Comparison of ENCODE assay signal across 23 cellular contexts in genomic region chr17:4631431-4631830, GRCh38. TPM values are rescaled to one million over a fixed set of nuclear protein-coding genes. Genes with fewer than 3 reads are reported as not detected.
DNase-seq lines count a peak whose midpoint lies in the region; ATAC-seq, FAIRE-seq and TF ChIP-seq lines count a peak whose summit lies in the region.
"Had no signal": no experiment of that assay in that cellular context is flagged by ENCODE, and none has a peak within 500 bp of the region (broad histone marks: within the 10 kb centered on the region; RNA-seq: fewer than 3 reads in every experiment).

No MANE protein-coding gene starts in this region.

- CTCF ChIA-PET in H1 (lab: Charles Lee; ENCODE audit: partially characterized antibody): interaction anchor here (0.8 to 4.9 kb wide), 7 partner anchors 9 to 257 kb away, joined by 3 to 49 read pairs (median 6); partner anchors contain the start of genes ALOX15 and GGT6

- H2BK5ac ChIP-seq in H1 (ENCODE audit: low read depth, low read length): no peak overlapping the region; the same call in 1 of the 2 replicates

- H2BK20ac ChIP-seq in H1 (ENCODE audit: low read length): no peak overlapping the region

- POLR2A ChIA-PET in H1 (lab: Charles Lee; ENCODE audit: partially characterized antibody): interaction anchor here (0.8 to 2.0 kb wide), 2 partner anchors 55 to 84 kb away, joined by 3 to 5 read pairs; no protein-coding TSS in a partner anchor

- no peak overlapping the region for H3K23ac ChIP-seq in H1 (ENCODE audit: insufficient read length)

- DNase-seq in GM23338 (ENCODE audit: low spot score) (no peak), H1 (ENCODE audit: low read depth in 1 of 2, low spot score in 2 of 2) (no peak), posterior vena cava (ENCODE audit: low spot score) (peak; percentile 60), KBM-7 (no peak)
- DNase-seq: ACHN; BE2C; Caco-2; CD4-positive, alpha-beta T cell; GDM1; HFFc6 had no signal

- H2BK15ac ChIP-seq in H1 (ENCODE audit: low read length): peak overlapping the region; percentile 81; the same call in 1 of the 2 replicates

- H3K18ac ChIP-seq in H1 (ENCODE audit: extremely low read depth, low read length): peak overlapping the region; percentile 71

- intact Hi-C loops in posterior vena cava (cut with DNase I): no loop called here

- TF ChIP-seq RAD21 in H1 (IDR thresholded peaks at IDR 0.05 in 1 of 2, conservative IDR thresholded peaks at IDR 0.05 in 1 of 2; ENCODE audit: low read depth in 2 of 2, low read length in 2 of 2): no peak

- H3K27ac Mint-ChIP-seq in GM23338: no peak overlapping the region
- H3K27ac Mint-ChIP-seq: CD4-positive, alpha-beta T cell; HFFc6 had no signal

- no peak overlapping the region for H3K56ac ChIP-seq in H1 (replicated peaks; ENCODE audit: insufficient read length, low read depth, low read length)

- no peaks in the 10 kb centered on the region for H3K9me2 ChIP-seq in GM23338 (ENCODE audit: insufficient read depth)

- H3K4me3 Mint-ChIP-seq in GM23338: no peak overlapping the region
- H3K4me3 Mint-ChIP-seq: CD4-positive, alpha-beta T cell; HFFc6 had no signal

- H4K20me1 ChIP-seq in GM23338 (replicated peaks; ENCODE audit: insufficient read depth) (no peaks in the 10 kb centered on the region), H1 (replicated peaks in 1 of 2; ENCODE audit: control insufficient read depth in 1 of 2, insufficient read depth in 2 of 2, low read length in 2 of 2) (no peaks in the 10 kb centered on the region)

- H4K5ac ChIP-seq in H1 (ENCODE audit: insufficient read length, low read depth, low read length): no peak overlapping the region

- peaks cover 3% of the 10 kb centered on the region; the same call in 1 of the 2 replicates for H3F3A ChIP-seq in GM23338 (replicated peaks; ENCODE audit: low read depth)

- ATAC-seq in GM23338 (no peak), HG02970 (IDR thresholded peaks at IDR 0.05; ENCODE audit: low FRiP score, unreplicated experiment) (no peak), GM21447 (IDR thresholded peaks at IDR 0.05; ENCODE audit: unreplicated experiment) (no peak), HG02973 (IDR thresholded peaks at IDR 0.05; ENCODE audit: unreplicated experiment) (no peak)
- ATAC-seq: HCT116 had no signal

- no peak overlapping the region for H3K14ac ChIP-seq in H1 (ENCODE audit: insufficient read length)

- peaks cover 34% of the 10 kb centered on the region for H3K4me1 Mint-ChIP-seq in GM23338

- no peaks in the 10 kb centered on the region; the same call in 2 of the 3 replicates for H3K36me3 Mint-ChIP-seq in GM23338 (ENCODE audit: low read depth)

- no peak for TF ChIP-seq EP300 in H1 (IDR thresholded peaks at IDR 0.05; ENCODE audit: borderline replicate concordance in 1 of 2, low read depth in 2 of 2, low read length in 2 of 2)

- H3K79me2 ChIP-seq in GM23338 (replicated peaks; ENCODE audit: insufficient read depth) (no peaks in the 10 kb centered on the region), H1 (ENCODE audit: control insufficient read depth in 1 of 2, insufficient read depth in 2 of 2, low read length in 2 of 2) (no peaks in the 10 kb centered on the region)

- no peaks in the 10 kb centered on the region for H3K79me1 ChIP-seq in H1 (ENCODE audit: low read depth, low read length)

- no peaks in the 10 kb centered on the region for H3K9me3 ChIP-seq in H1 (ENCODE audit: insufficient read depth in 2 of 2, low read depth in 1 of 2, low read length in 1 of 2)
- H3K9me3 ChIP-seq: BE2C, Caco-2 had no signal

- H2AK5ac ChIP-seq in H1 (ENCODE audit: low read depth, low read length): peak overlapping the region; percentile 93; the same call in 1 of the 2 replicates

- WGBS in H1 (ENCODE audit: extremely low coverage in 1 of 2, insufficient coverage in 1 of 2, insufficient read length in 1 of 2, insufficient replicate concordance in 2 of 2, low coverage in 1 of 2, low lambda C conversion rate in 2 of 2, missing lambda C conversion rate in 1 of 2), 2 experiments: 86% methylated on average over 6 of the region's 8 CpGs; no CpG with 5 or more reads in 1 of the 2 experiments

- peak overlapping the region; percentile 44 for H2BK120ac ChIP-seq in H1 (replicated peaks; ENCODE audit: low read depth, low read length)

- no peak for TF ChIP-seq POLR2A in H1 (IDR thresholded peaks at IDR 0.05; ENCODE audit: control extremely low read depth in 1 of 2, low read depth in 2 of 2, low read length in 2 of 2)

- no peaks in the 10 kb centered on the region; the same call in 2 of the 3 replicates for H3K9me3 Mint-ChIP-seq in GM23338
- H3K9me3 Mint-ChIP-seq: CD4-positive, alpha-beta T cell; HFFc6 had no signal

- peaks cover 15% of the 10 kb centered on the region for H3K27me3 Mint-ChIP-seq in GM23338 (ENCODE audit: insufficient read depth, low read depth, poor library complexity)

- H2AFZ ChIP-seq in GM23338 (peak overlapping the region; percentile 93; the same call in 1 of the 2 replicates), H1 (ENCODE audit: low read length) (no peak overlapping the region)

- 0 out of 2 replicates have a peak, but pooled peaks cover 3% of the 10 kb centered on the region for H3K23me2 ChIP-seq in H1 (ENCODE audit: low read depth, low read length)

- H3K9ac ChIP-seq in H1 (replicated peaks in 1 of 4; ENCODE audit: extremely low read depth in 1 of 4, low read depth in 3 of 4, low read length in 3 of 4): no peak overlapping the region
- H3K9ac ChIP-seq: KMS-11 had no signal

- peak overlapping the region; percentile 70 for H4K91ac ChIP-seq in H1 (replicated peaks; ENCODE audit: insufficient read length, low read length)

- FAIRE-seq in H1 (lab: Jason Lieb, UNC): no peak
- FAIRE-seq: A204.1, D721Med, GM12892, GM18507, H54 had no signal

- no peaks in the 10 kb centered on the region for H3K36me3 ChIP-seq in GM23338 (ENCODE audit: insufficient read depth)
- H3K36me3 ChIP-seq in H1 (ENCODE audit: control insufficient read depth in 2 of 4, insufficient read depth in 4 of 4, low read length in 3 of 4): no peaks in the 10 kb centered on the region
- H3K36me3 ChIP-seq: BE2C had no signal

- peaks cover 20% of the 10 kb centered on the region for H3K4me1 ChIP-seq in GM23338 (ENCODE audit: insufficient read depth)
- peaks cover 7 to 29% (median 15%) of the 10 kb centered on the region in 4 experiments for H3K4me1 ChIP-seq in H1 (replicated peaks in 1 of 4; ENCODE audit: control insufficient read depth in 3 of 4, insufficient read depth in 4 of 4, low read length in 3 of 4)
- H3K4me1 ChIP-seq: BE2C, Caco-2 had no signal

- H3K4ac ChIP-seq in H1 (replicated peaks; ENCODE audit: insufficient read length, low read depth, low read length): no peak overlapping the region

- H3K4me3 ChIP-seq in GM23338 (no peak overlapping the region), H1 (ENCODE audit: extremely low read depth in 1 of 4, insufficient read depth in 2 of 4, low read depth in 3 of 4, low read length in 4 of 4) (no peak overlapping the region)

- in situ Hi-C loops in KBM-7 (cut with MboI; ENCODE audit: low pct_unique_long_range_greater_than_20kb, low sequenced_read_pairs): no loop called here

- TF ChIP-seq CTCF in GM23338 (conservative IDR thresholded peaks at IDR 0.05; ENCODE audit: low read depth in 2 of 2) (no peak), H1 (IDR thresholded peaks at IDR 0.05; ENCODE audit: control extremely low read depth in 1 of 3, insufficient read depth in 1 of 3, low read depth in 1 of 3, low read length in 3 of 3) (no peak)

- H3K27ac ChIP-seq in GM23338 (ENCODE audit: low read depth): no peak overlapping the region
- H3K27ac ChIP-seq in H1 (ENCODE audit: low read depth, low read length): no peak overlapping the region
- H3K27ac ChIP-seq: C4-2B, KMS-11 had no signal

- no peak overlapping the region; the same call in 1 of the 2 replicates for H4K8ac ChIP-seq in H1 (ENCODE audit: extremely low read depth, insufficient read depth, low read length)

- H3K27me3 ChIP-seq in GM23338 (ENCODE audit: insufficient read depth): peaks cover 9% of the 10 kb centered on the region
- peaks cover 0 to 10% (median 6%) of the 10 kb centered on the region in 4 experiments; a peak in 4 of 7 replicates for H3K27me3 ChIP-seq in H1 (replicated peaks in 1 of 4; ENCODE audit: control insufficient read depth in 3 of 4, extremely low read depth in 1 of 4, insufficient read depth in 3 of 4, low read length in 3 of 4)

- peak overlapping the region; percentile 99; the same call in 1 of the 2 replicates for H2BK12ac ChIP-seq in H1 (ENCODE audit: low read depth, low read length)

- H3K4me2 ChIP-seq in GM23338 (no peak overlapping the region), H1 (ENCODE audit: insufficient read depth in 1 of 2, low read depth in 2 of 2, low read length in 2 of 2) (0 out of 4 replicates have a peak overlapping the region, but pooled peaks of 1 of the 2 experiments have one; percentile 17)
- H3K4me2 ChIP-seq: KMS-11 had no signal

TF ChIP-seq in GM23338, 12 proteins besides CTCF, POLR2A, EP300 and RAD21 (continues in another document):
- no peak for TF ChIP-seq CREB1 (CRISPR knock-in tag; IDR thresholded peaks at IDR 0.05; ENCODE audit: low read depth)

TF ChIP-seq in H1, 55 proteins besides CTCF, POLR2A, EP300 and RAD21 (continues in another document):
- no peak for TF ChIP-seq GTF2F1 (IDR thresholded peaks at IDR 0.05; ENCODE audit: borderline replicate concordance, low read depth, low read length)

RNA-seq across cellular contexts. Expression of gene ALOX15, which starts 10.0 kb away (rescaled TPM):
- 1.1 and 1.4 TPM in 2 replicates for total RNA-seq in GM23338 (2014; rRNA removed; shearing (Covaris generic))
- polyA plus RNA-seq in GM23338 (2016; fragmentation: Nextera tagmentation; extraction: Ambion mirVana) (0.28 and 1.2 TPM in 2 replicates), H1 (2011; rRNA removed) (1.7 and 2.2 TPM in 2 replicates)
- total RNA-seq in H1 (2021; fragmentation: NEBNext Ultra II Directional; extraction: Animal tissue kit (Norgen Biotek cat#: 25700)): 1.5 TPM in 2 replicates
- 2.0 TPM for polyA plus RNA-seq in H1 (2011; cell fraction: cytosol; rRNA removed)
- polyA plus RNA-seq in H1 (2011; cell fraction: nucleus; rRNA removed): 2.4 TPM
- polyA plus RNA-seq in H1 (2012, experiment 1 of 2): 0.99 to 1.8 TPM (median 1.3 TPM) in 4 replicates
- polyA plus RNA-seq in H1 (2012, experiment 2 of 2): 1.2 TPM
- polyA plus RNA-seq in H1 (2013, experiment 1 of 2): 0.61 TPM
- 0.64 TPM for polyA plus RNA-seq in H1 (2013, experiment 2 of 2)
- 1.00 and 1.8 TPM in 2 replicates for polyA minus RNA-seq in H1 (2011; rRNA and poly(A)+ RNA removed)
- polyA minus RNA-seq in H1 (2011; cell fraction: cytosol; rRNA and poly(A)+ RNA removed): 1.3 TPM
- 0.60 TPM for polyA minus RNA-seq in H1 (2011; cell fraction: nucleus; rRNA and poly(A)+ RNA removed)
- total RNA-seq in posterior vena cava: not detected
- total RNA-seq: Daoy, HFFc6 had no signal

RNA-seq across cellular contexts. Expression of gene SMTNL2, which starts 47.1 kb away (rescaled TPM):
- total RNA-seq in GM23338 (2014; rRNA removed; shearing (Covaris generic)): 1.7 and 4.3 TPM in 2 replicates
- polyA plus RNA-seq in GM23338 (2016; fragmentation: Nextera tagmentation; extraction: Ambion mirVana) (1.3 and 3.1 TPM in 2 replicates), H1 (2011; rRNA removed) (3.6 and 4.6 TPM in 2 replicates)
- 3.7 and 4.5 TPM in 2 replicates for total RNA-seq in H1 (2021; fragmentation: NEBNext Ultra II Directional; extraction: Animal tissue kit (Norgen Biotek cat#: 25700))
- 3.4 TPM for polyA plus RNA-seq in H1 (2011; cell fraction: cytosol; rRNA removed)
- polyA plus RNA-seq in H1 (2011; cell fraction: nucleus; rRNA removed): 4.5 TPM
- 3.3 to 6.3 TPM (median 4.1 TPM) in 4 replicates for polyA plus RNA-seq in H1 (2012, experiment 1 of 2)
- 4.5 TPM for polyA plus RNA-seq in H1 (2012, experiment 2 of 2)
- 2.9 TPM for polyA plus RNA-seq in H1 (2013, experiment 1 of 2)
- polyA plus RNA-seq in H1 (2013, experiment 2 of 2): 2.2 TPM
- 3.0 and 3.1 TPM in 2 replicates for polyA minus RNA-seq in H1 (2011; rRNA and poly(A)+ RNA removed)
- polyA minus RNA-seq in H1 (2011; cell fraction: cytosol; rRNA and poly(A)+ RNA removed): 4.0 TPM
- polyA minus RNA-seq in H1 (2011; cell fraction: nucleus; rRNA and poly(A)+ RNA removed): 2.3 TPM
- total RNA-seq in posterior vena cava: 1 to 10 TPM; 2.0 to 3.0 TPM
- total RNA-seq: CD4-positive, alpha-beta T cell; Daoy; HFFc6; HT-29 had no signal
